In the genomic region with DNA sequence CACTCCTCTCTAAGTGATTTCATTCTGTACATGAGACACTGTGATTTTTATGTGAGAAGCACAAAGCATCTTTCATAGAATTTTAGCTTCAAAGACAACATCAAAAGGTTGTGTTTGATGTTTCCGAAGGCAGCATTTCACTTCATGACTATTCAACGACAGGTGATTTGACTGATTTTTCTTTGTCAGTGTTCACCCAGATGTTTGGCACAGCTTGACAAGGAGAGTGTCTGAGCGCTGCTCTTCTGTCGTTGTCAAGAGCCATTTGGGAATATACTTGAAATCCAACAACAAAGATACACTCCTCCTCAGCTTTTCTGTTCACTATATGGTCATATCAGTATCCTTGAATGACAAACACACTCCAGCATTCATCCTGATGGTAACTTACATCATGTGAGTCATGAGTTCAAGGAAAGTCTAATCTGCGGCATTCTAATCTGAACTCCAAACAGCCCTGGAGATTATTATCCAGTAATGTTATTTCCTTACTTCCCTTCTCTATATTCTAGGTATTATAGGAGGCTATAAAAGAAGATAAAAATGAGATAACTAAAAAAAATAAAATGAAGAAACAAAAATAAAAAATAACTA, we compare ENCODE assay signal across 15 cellular contexts. TPM values are rescaled to one million over a fixed set of nuclear protein-coding genes. Genes with fewer than 3 reads are reported as not detected.
DNase-seq lines count a peak whose midpoint lies in the region; ATAC-seq and TF ChIP-seq lines count a peak whose summit lies in the region.
"Had no signal": no experiment of that assay in that cellular context is flagged by ENCODE, and none has a peak within 500 bp of the region (broad histone marks: within the 10 kb centered on the region; RNA-seq: fewer than 3 reads in every experiment).

No MANE protein-coding gene starts in this region.

- no peak overlapping the region for H3K27ac ChIP-seq in osteoblast (ENCODE audit: low read depth, low read length)
- H3K27ac ChIP-seq: 22Rv1, GM23248 had no signal

- H3K4me2 ChIP-seq in osteoblast (ENCODE audit: insufficient read depth, low read length): no peak overlapping the region

- ATAC-seq in HG03175 (IDR thresholded peaks at IDR 0.05; ENCODE audit: unreplicated experiment) (no peak), GM18867 (IDR thresholded peaks at IDR 0.05; ENCODE audit: unreplicated experiment) (no peak)
- ATAC-seq: HepG2 had no signal

- no peaks in the 10 kb centered on the region for H3K27me3 ChIP-seq in osteoblast (ENCODE audit: insufficient read depth, low read length)

- no peaks in the 10 kb centered on the region for H3K9me3 ChIP-seq in osteoblast (ENCODE audit: low read depth, low read length)
- H3K9me3 ChIP-seq: Caco-2 had no signal

- no peak overlapping the region for H3K4me3 ChIP-seq in osteoblast (ENCODE audit: insufficient read depth, low read length)
- H3K4me3 ChIP-seq: GM23248 had no signal

- H3K79me2 ChIP-seq in osteoblast (ENCODE audit: insufficient read depth, low read length): no peaks in the 10 kb centered on the region

- TF ChIP-seq CTCF in osteoblast (IDR thresholded peaks at IDR 0.05; ENCODE audit: extremely low read depth, low read depth, low read length): no peak

- no peaks in the 10 kb centered on the region for H3K4me1 ChIP-seq in osteoblast (ENCODE audit: insufficient read depth, low read length)
- H3K4me1 ChIP-seq: Caco-2 had no signal

- peak; percentile 1 for DNase-seq in NCI-H2171 treated with DMSO at 0.1 percent for 48 hours (lab: John Stamatoyannopoulos, UW)
- DNase-seq in NCI-H2171 (lab: John Stamatoyannopoulos, UW): no peak
- peak; percentile 17 for DNase-seq in SW480 (ENCODE audit: low spot score)
- peak; percentile 24 for DNase-seq in iris pigment epithelial cell (ENCODE audit: low read depth)
- peak; percentile 5 for DNase-seq in osteoblast (ENCODE audit: insufficient read length, low spot score, missing footprints)
- DNase-seq in NCI-H226: no peak
- DNase-seq: Caco-2; CD8-positive, alpha-beta memory T cell; GF-D8; GM23248; H7 had no signal

- H4K20me1 ChIP-seq in osteoblast (ENCODE audit: insufficient read depth, low read length): no peaks in the 10 kb centered on the region

- no peak overlapping the region for H2AFZ ChIP-seq in osteoblast (ENCODE audit: low read length)
- H2AFZ ChIP-seq: GM23248 had no signal

- H3K36me3 ChIP-seq in osteoblast (ENCODE audit: insufficient read depth, low read length): no peaks in the 10 kb centered on the region

RNA-seq across cellular contexts. Expression of a gene that starts 45.9 kb away (rescaled TPM):
- 0.36 TPM in 1 of 2 replicates, not detected in the other for total RNA-seq in osteoblast
- total RNA-seq: Caco-2; CD8-positive, alpha-beta memory T cell; GM23248; HepG2 had no signal

Comparison
In these comparisons a context has a peak if more than half of its experiments do, and no peak if none do; other contexts are left out.
1. DNase-seq: peak in NCI-H2171 treated with DMSO at 0.1 percent for 48 hours (single experiment), SW480 (single experiment), iris pigment epithelial cell (single experiment) and osteoblast (single experiment); none in NCI-H2171 (single experiment) and NCI-H226 (single experiment).